1 cellular context compared by ENCODE assay signal in genomic region chr2:180980185-180980942, GRCh38.
TF ChIP-seq lines count a peak whose summit lies in the region.

UBE2E3 (plus strand) TSS chr2:180980605; CDS start chr2:180982043, 1,438 bp downstream.

TF ChIP-seq in HepG2, 621 proteins besides CTCF, POLR2A, EP300 and RAD21 (continued from another document and continues in another):
- TF ChIP-seq SNAPC4 (CRISPR knock-in tag; IDR thresholded peaks at IDR 0.05) (no peak), ZFP36L1 (CRISPR knock-in tag; IDR thresholded peaks at IDR 0.05) (no peak), ZNF296 (CRISPR knock-in tag; conservative IDR thresholded peaks at IDR 0.05) (no peak), TGIF2 (CRISPR knock-in tag; IDR thresholded peaks at IDR 0.05) (peak; percentile 8; the same call in 1 of the 2 replicates), FOSL2 (CRISPR knock-in tag; IDR thresholded peaks at IDR 0.05) (no peak), ZBTB21 (CRISPR knock-in tag; IDR thresholded peaks at IDR 0.05) (no peak), ZSCAN31 (CRISPR knock-in tag; IDR thresholded peaks at IDR 0.05; ENCODE audit: low read depth) (0 out of 2 replicates have a peak, but pooled peaks have one; percentile 69), ZKSCAN5 (CRISPR knock-in tag; IDR thresholded peaks at IDR 0.05) (no peak), ARNT2 (CRISPR knock-in tag; IDR thresholded peaks at IDR 0.05; ENCODE audit: low read depth) (0 out of 2 replicates have a peak, but pooled peaks have one; percentile 66), ZBTB20 (CRISPR knock-in tag; IDR thresholded peaks at IDR 0.05; ENCODE audit: borderline replicate concordance, low read depth) (0 out of 2 replicates have a peak, but pooled peaks have one; percentile 24), ESRRA (CRISPR knock-in tag; IDR thresholded peaks at IDR 0.05; ENCODE audit: low read depth) (0 out of 2 replicates have a peak, but pooled peaks have one; percentile 29), REST (IDR thresholded peaks at IDR 0.05; ENCODE audit: borderline replicate concordance in 1 of 2, low read depth in 1 of 2, low read length in 2 of 2) (peak in 1 of 2 experiments; percentile 22; a peak in 1 of 4 replicates), RBAK (CRISPR knock-in tag; IDR thresholded peaks at IDR 0.05) (no peak), U2AF1 (optimal IDR thresholded peaks at IDR 0.05; ENCODE audit: low read depth, low read length) (no peak), FOXM1 (CRISPR knock-in tag; IDR thresholded peaks at IDR 0.05) (no peak), ATF2 (CRISPR knock-in tag; IDR thresholded peaks at IDR 0.05) (peak; percentile 9; the same call in 1 of the 2 replicates), FOXP1 (IDR thresholded peaks at IDR 0.05) (no peak), FOXP1 (CRISPR knock-in tag; IDR thresholded peaks at IDR 0.05) (no peak), ADNP (CRISPR knock-in tag; IDR thresholded peaks at IDR 0.05) (no peak; the same call in 1 of the 2 replicates), YEATS2 (CRISPR knock-in tag; IDR thresholded peaks at IDR 0.05; ENCODE audit: borderline replicate concordance) (no peak), NFRKB (IDR thresholded peaks at IDR 0.05) (no peak), MTERF4 (CRISPR knock-in tag; IDR thresholded peaks at IDR 0.05) (no peak), DBP (CRISPR knock-in tag; IDR thresholded peaks at IDR 0.05; ENCODE audit: not compliant biosample characterization) (no peak), ARNT (IDR thresholded peaks at IDR 0.05) (no peak), ZNF234 (CRISPR knock-in tag; conservative IDR thresholded peaks at IDR 0.05) (no peak)
- TF ChIP-seq, protein P1, sequence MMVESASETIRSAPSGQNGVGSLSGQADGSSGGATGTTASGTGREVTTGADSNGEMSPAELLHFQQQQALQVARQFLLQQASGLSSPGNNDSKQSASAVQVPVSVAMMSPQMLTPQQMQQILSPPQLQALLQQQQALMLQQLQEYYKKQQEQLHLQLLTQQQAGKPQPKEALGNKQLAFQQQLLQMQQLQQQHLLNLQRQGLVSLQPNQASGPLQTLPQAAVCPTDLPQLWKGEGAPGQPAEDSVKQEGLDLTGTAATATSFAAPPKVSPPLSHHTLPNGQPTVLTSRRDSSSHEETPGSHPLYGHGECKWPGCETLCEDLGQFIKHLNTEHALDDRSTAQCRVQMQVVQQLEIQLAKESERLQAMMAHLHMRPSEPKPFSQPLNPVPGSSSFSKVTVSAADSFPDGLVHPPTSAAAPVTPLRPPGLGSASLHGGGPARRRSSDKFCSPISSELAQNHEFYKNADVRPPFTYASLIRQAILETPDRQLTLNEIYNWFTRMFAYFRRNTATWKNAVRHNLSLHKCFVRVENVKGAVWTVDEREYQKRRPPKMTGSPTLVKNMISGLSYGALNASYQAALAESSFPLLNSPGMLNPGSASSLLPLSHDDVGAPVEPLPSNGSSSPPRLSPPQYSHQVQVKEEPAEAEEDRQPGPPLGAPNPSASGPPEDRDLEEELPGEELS (CRISPR knock-in tag; IDR thresholded peaks at IDR 0.05): no peak
- TF ChIP-seq, protein P2, sequence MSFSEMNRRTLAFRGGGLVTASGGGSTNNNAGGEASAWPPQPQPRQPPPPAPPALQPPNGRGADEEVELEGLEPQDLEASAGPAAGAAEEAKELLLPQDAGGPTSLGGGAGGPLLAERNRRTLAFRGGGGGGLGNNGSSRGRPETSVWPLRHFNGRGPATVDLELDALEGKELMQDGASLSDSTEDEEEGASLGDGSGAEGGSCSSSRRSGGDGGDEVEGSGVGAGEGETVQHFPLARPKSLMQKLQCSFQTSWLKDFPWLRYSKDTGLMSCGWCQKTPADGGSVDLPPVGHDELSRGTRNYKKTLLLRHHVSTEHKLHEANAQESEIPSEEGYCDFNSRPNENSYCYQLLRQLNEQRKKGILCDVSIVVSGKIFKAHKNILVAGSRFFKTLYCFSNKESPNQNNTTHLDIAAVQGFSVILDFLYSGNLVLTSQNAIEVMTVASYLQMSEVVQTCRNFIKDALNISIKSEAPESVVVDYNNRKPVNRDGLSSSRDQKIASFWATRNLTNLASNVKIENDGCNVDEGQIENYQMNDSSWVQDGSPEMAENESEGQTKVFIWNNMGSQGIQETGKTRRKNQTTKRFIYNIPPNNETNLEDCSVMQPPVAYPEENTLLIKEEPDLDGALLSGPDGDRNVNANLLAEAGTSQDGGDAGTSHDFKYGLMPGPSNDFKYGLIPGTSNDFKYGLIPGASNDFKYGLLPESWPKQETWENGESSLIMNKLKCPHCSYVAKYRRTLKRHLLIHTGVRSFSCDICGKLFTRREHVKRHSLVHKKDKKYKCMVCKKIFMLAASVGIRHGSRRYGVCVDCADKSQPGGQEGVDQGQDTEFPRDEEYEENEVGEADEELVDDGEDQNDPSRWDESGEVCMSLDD (CRISPR knock-in tag; IDR thresholded peaks at IDR 0.05; ENCODE audit: borderline replicate concordance): 0 out of 2 replicates have a peak, but pooled peaks have one; percentile 62
- TF ChIP-seq, protein P3, sequence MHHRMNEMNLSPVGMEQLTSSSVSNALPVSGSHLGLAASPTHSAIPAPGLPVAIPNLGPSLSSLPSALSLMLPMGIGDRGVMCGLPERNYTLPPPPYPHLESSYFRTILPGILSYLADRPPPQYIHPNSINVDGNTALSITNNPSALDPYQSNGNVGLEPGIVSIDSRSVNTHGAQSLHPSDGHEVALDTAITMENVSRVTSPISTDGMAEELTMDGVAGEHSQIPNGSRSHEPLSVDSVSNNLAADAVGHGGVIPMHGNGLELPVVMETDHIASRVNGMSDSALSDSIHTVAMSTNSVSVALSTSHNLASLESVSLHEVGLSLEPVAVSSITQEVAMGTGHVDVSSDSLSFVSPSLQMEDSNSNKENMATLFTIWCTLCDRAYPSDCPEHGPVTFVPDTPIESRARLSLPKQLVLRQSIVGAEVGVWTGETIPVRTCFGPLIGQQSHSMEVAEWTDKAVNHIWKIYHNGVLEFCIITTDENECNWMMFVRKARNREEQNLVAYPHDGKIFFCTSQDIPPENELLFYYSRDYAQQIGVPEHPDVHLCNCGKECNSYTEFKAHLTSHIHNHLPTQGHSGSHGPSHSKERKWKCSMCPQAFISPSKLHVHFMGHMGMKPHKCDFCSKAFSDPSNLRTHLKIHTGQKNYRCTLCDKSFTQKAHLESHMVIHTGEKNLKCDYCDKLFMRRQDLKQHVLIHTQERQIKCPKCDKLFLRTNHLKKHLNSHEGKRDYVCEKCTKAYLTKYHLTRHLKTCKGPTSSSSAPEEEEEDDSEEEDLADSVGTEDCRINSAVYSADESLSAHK (CRISPR knock-in tag; IDR thresholded peaks at IDR 0.05; ENCODE audit: borderline replicate concordance): no peak
- TF ChIP-seq, protein P4, sequence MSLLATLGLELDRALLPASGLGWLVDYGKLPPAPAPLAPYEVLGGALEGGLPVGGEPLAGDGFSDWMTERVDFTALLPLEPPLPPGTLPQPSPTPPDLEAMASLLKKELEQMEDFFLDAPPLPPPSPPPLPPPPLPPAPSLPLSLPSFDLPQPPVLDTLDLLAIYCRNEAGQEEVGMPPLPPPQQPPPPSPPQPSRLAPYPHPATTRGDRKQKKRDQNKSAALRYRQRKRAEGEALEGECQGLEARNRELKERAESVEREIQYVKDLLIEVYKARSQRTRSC (CRISPR knock-in tag; IDR thresholded peaks at IDR 0.05; ENCODE audit: low read depth): no peak
- TF ChIP-seq, protein P5, sequence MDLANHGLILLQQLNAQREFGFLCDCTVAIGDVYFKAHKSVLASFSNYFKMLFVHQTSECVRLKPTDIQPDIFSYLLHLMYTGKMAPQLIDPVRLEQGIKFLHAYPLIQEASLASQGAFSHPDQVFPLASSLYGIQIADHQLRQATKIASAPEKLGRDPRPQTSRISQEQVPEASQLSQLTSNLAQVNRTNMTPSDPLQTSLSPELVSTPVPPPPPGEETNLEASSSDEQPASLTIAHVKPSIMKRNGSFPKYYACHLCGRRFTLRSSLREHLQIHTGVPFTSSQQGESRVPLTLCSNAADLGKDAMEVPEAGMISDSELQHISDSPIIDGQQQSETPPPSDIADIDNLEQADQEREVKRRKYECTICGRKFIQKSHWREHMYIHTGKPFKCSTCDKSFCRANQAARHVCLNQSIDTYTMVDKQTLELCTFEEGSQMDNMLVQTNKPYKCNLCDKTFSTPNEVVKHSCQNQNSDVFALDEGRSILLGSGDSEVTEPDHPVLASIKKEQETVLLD (CRISPR knock-in tag; IDR thresholded peaks at IDR 0.05; ENCODE audit: low read depth): peak; percentile 85
- TF ChIP-seq, protein P6, sequence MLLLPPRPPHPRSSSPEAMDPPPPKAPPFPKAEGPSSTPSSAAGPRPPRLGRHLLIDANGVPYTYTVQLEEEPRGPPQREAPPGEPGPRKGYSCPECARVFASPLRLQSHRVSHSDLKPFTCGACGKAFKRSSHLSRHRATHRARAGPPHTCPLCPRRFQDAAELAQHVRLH (CRISPR knock-in tag; IDR thresholded peaks at IDR 0.05; ENCODE audit: borderline replicate concordance, low read depth): no peak
